ENCODE assay signal across 9 cellular contexts in genomic region chr11:103433380-103433779, GRCh38.
DNase-seq lines count a peak whose midpoint lies in the region; ATAC-seq and TF ChIP-seq lines count a peak whose summit lies in the region.
"Had no signal": no experiment of that assay in that cellular context is flagged by ENCODE, and none has a peak within 500 bp of the region (broad histone marks: within the 10 kb centered on the region; RNA-seq: fewer than 3 reads in every experiment).

No MANE protein-coding gene starts in this region.

- DNase-seq in HK-2 (ENCODE audit: unreplicated experiment) (peak; percentile 2), fibroblast of the aortic adventitia (ENCODE audit: low read depth) (peak; percentile 69), cardiac septum (ENCODE audit: low spot score) (no peak), substantia nigra (lab: John Stamatoyannopoulos, UW) (no peak), mesenteric fat pad (ENCODE audit: low spot score) (no peak)
- no peak for DNase-seq in activated T-cell treated with anti-CD3 and anti-CD28 coated beads, Interleukin-2, amount 50 U/mL, for 1 hour
- DNase-seq: NCI-H1694 treated with DMSO at 0.1 percent for 48 hours had no signal

- no peak overlapping the region for H3K4me2 ChIP-seq in skeletal muscle satellite cell (ENCODE audit: low read length)

- peaks cover 7% of the 10 kb centered on the region for H3K4me1 ChIP-seq in skeletal muscle satellite cell (ENCODE audit: control insufficient read depth, insufficient read depth, low read length)

- no peaks in the 10 kb centered on the region for H3K27me3 ChIP-seq in skeletal muscle satellite cell (ENCODE audit: control insufficient read depth, insufficient read depth, low read length)

- no peaks in the 10 kb centered on the region for H3K9me3 ChIP-seq in skeletal muscle satellite cell (replicated peaks; ENCODE audit: low read length)

- ATAC-seq in SK-N-SH treated with all-trans-retinoic acid at 6 μM for 48 hours: peak; percentile 80

- H3K4me3 ChIP-seq in fibroblast of the aortic adventitia (ENCODE audit: low read depth, low read length) (no peak overlapping the region), skeletal muscle satellite cell (ENCODE audit: low read length) (no peak overlapping the region)

- H3K9ac ChIP-seq in skeletal muscle satellite cell (ENCODE audit: low read depth, low read length): peak overlapping the region; percentile 1

- no peaks in the 10 kb centered on the region for H3K36me3 ChIP-seq in skeletal muscle satellite cell (ENCODE audit: insufficient read depth, low read length)

- intact Hi-C loops in cardiac septum (cut with DNase I): no loop called here

- H3K27ac ChIP-seq in substantia nigra (ENCODE audit: low read depth, low read length, poor library complexity, severe bottlenecking): no peak overlapping the region

- TF ChIP-seq CTCF in fibroblast of the aortic adventitia (IDR thresholded peaks at IDR 0.05; ENCODE audit: insufficient read depth, low read length): no peak

TF ChIP-seq in SK-N-SH treated with all-trans-retinoic acid at 6 μM for 48 hours, 23 proteins besides CTCF, POLR2A, EP300 and RAD21:
- no peak for TF ChIP-seq BACH2 (CRISPR knock-in tag; IDR thresholded peaks at IDR 0.05; ENCODE audit: borderline replicate concordance)
- no peak for TF ChIP-seq RARB (CRISPR knock-in tag; IDR thresholded peaks at IDR 0.05)
- TF ChIP-seq, protein P1, sequence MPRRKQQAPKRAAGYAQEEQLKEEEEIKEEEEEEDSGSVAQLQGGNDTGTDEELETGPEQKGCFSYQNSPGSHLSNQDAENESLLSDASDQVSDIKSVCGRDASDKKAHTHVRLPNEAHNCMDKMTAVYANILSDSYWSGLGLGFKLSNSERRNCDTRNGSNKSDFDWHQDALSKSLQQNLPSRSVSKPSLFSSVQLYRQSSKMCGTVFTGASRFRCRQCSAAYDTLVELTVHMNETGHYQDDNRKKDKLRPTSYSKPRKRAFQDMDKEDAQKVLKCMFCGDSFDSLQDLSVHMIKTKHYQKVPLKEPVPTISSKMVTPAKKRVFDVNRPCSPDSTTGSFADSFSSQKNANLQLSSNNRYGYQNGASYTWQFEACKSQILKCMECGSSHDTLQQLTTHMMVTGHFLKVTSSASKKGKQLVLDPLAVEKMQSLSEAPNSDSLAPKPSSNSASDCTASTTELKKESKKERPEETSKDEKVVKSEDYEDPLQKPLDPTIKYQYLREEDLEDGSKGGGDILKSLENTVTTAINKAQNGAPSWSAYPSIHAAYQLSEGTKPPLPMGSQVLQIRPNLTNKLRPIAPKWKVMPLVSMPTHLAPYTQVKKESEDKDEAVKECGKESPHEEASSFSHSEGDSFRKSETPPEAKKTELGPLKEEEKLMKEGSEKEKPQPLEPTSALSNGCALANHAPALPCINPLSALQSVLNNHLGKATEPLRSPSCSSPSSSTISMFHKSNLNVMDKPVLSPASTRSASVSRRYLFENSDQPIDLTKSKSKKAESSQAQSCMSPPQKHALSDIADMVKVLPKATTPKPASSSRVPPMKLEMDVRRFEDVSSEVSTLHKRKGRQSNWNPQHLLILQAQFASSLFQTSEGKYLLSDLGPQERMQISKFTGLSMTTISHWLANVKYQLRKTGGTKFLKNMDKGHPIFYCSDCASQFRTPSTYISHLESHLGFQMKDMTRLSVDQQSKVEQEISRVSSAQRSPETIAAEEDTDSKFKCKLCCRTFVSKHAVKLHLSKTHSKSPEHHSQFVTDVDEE (CRISPR knock-in tag; IDR thresholded peaks at IDR 0.05): no peak
- no peak for TF ChIP-seq ZFP30 (CRISPR knock-in tag; IDR thresholded peaks at IDR 0.05)
- TF ChIP-seq ZNF565 (CRISPR knock-in tag; conservative IDR thresholded peaks at IDR 0.05; ENCODE audit: low read depth): no peak
- TF ChIP-seq ZNF8 (CRISPR knock-in tag; IDR thresholded peaks at IDR 0.05): no peak
- TF ChIP-seq PPARA (CRISPR knock-in tag; IDR thresholded peaks at IDR 0.05; ENCODE audit: borderline replicate concordance): no peak
- no peak for TF ChIP-seq CREB5 (CRISPR knock-in tag; IDR thresholded peaks at IDR 0.05; ENCODE audit: low read depth)
- no peak for TF ChIP-seq CSDC2 (CRISPR knock-in tag; IDR thresholded peaks at IDR 0.05)
- no peak for TF ChIP-seq ZC3H10 (CRISPR knock-in tag; IDR thresholded peaks at IDR 0.05)
- no peak for TF ChIP-seq ARNTL (CRISPR knock-in tag; IDR thresholded peaks at IDR 0.05; ENCODE audit: borderline replicate concordance, low read depth)
- TF ChIP-seq ESRRG (CRISPR knock-in tag; IDR thresholded peaks at IDR 0.05): no peak

Comparison
In these comparisons a context has a peak if more than half of its experiments do, and no peak if none do; other contexts are left out.
1. DNase-seq: peak in HK-2 (single experiment) and fibroblast of the aortic adventitia (single experiment); none in cardiac septum (single experiment), activated T-cell treated with anti-CD3 and anti-CD28 coated beads, Interleukin-2, amount 50 U/mL, for 1 hour (single experiment), substantia nigra (0 of 49) and mesenteric fat pad (single experiment).